Comparison of ENCODE assay signal across 8 cellular contexts in genomic region chr3:61562810-61563613, GRCh38. TPM values are rescaled to one million over a fixed set of nuclear protein-coding genes. Genes with fewer than 3 reads are reported as not detected.
DNase-seq lines count a peak whose midpoint lies in the region; ATAC-seq, FAIRE-seq and TF ChIP-seq lines count a peak whose summit lies in the region.

No MANE protein-coding gene starts in this region.

- H3K4me3 Mint-ChIP-seq in neural crest cell = peak overlapping the region; percentile 99

- peaks cover 2% of the 10 kb centered on the region for H3K36me3 Mint-ChIP-seq in neural crest cell (ENCODE audit: low read depth)

- H3K9me3 Mint-ChIP-seq in neural crest cell = peaks cover 2% of the 10 kb centered on the region

- H3K36me3 ChIP-seq in RWPE2 (ENCODE audit: low read depth) = no peaks in the 10 kb centered on the region

- H3K4me1 ChIP-seq in RWPE2 (ENCODE audit: insufficient read depth, poor library complexity, severe bottlenecking) = no peaks in the 10 kb centered on the region

- H3K27ac Mint-ChIP-seq in neural crest cell (ENCODE audit: unreplicated experiment) = peak overlapping the region; percentile 87

- H3K27ac ChIP-seq in RWPE2 (ENCODE audit: poor library complexity, severe bottlenecking) = no peak overlapping the region

- H3K4me3 ChIP-seq in RWPE2 (ENCODE audit: severe bottlenecking) (peak overlapping the region; percentile 55), fibroblast of pulmonary artery (replicated peaks; ENCODE audit: low read depth, low read length) (peak overlapping the region; percentile 93)

- peak; percentile 17; the same call in 2 of the 3 replicates for ATAC-seq in RWPE2 (ENCODE audit: low read depth)
- no peak for ATAC-seq in GM21526 (IDR thresholded peaks at IDR 0.05; ENCODE audit: low FRiP score, unreplicated experiment)
- no peak for ATAC-seq in HG03378 (IDR thresholded peaks at IDR 0.05; ENCODE audit: unreplicated experiment)

- TF ChIP-seq CTCF in RWPE2 (IDR thresholded peaks at IDR 0.05; ENCODE audit: poor library complexity, severe bottlenecking) (no peak), fibroblast of pulmonary artery (IDR thresholded peaks at IDR 0.05; ENCODE audit: low read length, missing control alignments) (no peak), neural crest cell (conservative IDR thresholded peaks at IDR 0.05) (no peak)

- no peak for TF ChIP-seq POLR2A in GM12892 (IDR thresholded peaks at IDR 0.05; ENCODE audit: low read depth, low read length)

- peak; percentile 13 for DNase-seq in GM12892 (ENCODE audit: insufficient read length)
- DNase-seq in RWPE2 (ENCODE audit: low spot score) = no peak
- DNase-seq in fibroblast of pulmonary artery (ENCODE audit: low read depth) = peak; percentile 41
- peak; percentile 17 for DNase-seq in neural crest cell (ENCODE audit: low read depth, low spot score)
- no peak for DNase-seq in activated T-cell treated with anti-CD3 and anti-CD28 coated beads, Interleukin-2, amount 50 U/mL, for 1 hour
- no peak for DNase-seq in activated CD4-positive, CD25-positive, alpha-beta regulatory T cell treated with anti-CD3 and anti-CD28 coated beads, Interleukin-2, amount 50 U/mL, for 72 hours

- FAIRE-seq in GM12892 (lab: Jason Lieb, UNC) = no peak

- H3K4me1 Mint-ChIP-seq in neural crest cell = peaks cover 23% of the 10 kb centered on the region

- H3K27me3 ChIP-seq in RWPE2 (ENCODE audit: insufficient read depth, poor library complexity, severe bottlenecking) = no peaks in the 10 kb centered on the region

- no peaks in the 10 kb centered on the region for H3K9me3 ChIP-seq in RWPE2 (ENCODE audit: severe bottlenecking)

- H3K27me3 Mint-ChIP-seq in neural crest cell (ENCODE audit: low read depth) = peaks cover 11% of the 10 kb centered on the region

RNA-seq across cellular contexts. Expression of gene PTPRG, which starts 1.6 kb away (rescaled TPM):
- 1.3 TPM for polyA plus RNA-seq in GM12892 (2012; ENCODE audit: missing spikeins)
- 38.0 and 41.2 TPM in 2 replicates for total RNA-seq in neural crest cell

Comparison
In these comparisons a context has a peak if more than half of its experiments do, and no peak if none do; other contexts are left out.
1. DNase-seq: peak in GM12892 (single experiment), fibroblast of pulmonary artery (single experiment) and neural crest cell (single experiment); none in RWPE2 (single experiment), activated T-cell treated with anti-CD3 and anti-CD28 coated beads, Interleukin-2, amount 50 U/mL, for 1 hour (single experiment) and activated CD4-positive, CD25-positive, alpha-beta regulatory T cell treated with anti-CD3 and anti-CD28 coated beads, Interleukin-2, amount 50 U/mL, for 72 hours (single experiment).